In the genomic region with DNA sequence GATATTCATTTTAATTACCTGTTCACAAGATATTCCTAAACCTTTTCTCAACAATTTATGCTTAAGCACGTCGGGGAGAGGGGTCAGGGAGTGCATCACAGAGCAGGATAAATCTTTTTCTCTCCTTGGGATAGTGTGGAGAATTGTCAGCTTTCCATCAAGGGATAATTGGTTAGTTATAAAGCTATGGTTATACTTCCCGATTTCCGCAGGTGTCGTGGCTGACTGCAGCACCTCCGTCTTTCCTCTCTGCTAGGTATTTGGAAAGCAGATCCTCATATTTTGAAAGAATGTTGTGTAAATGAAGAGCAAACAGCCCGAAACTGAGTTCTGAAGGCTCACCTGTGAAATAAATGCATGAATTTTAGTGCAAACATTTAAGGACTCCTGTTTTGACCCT, we compare ENCODE assay signal across 8 cellular contexts. TPM values are rescaled to one million over a fixed set of nuclear protein-coding genes. Genes with fewer than 3 reads are reported as not detected.
DNase-seq lines count a peak whose midpoint lies in the region; ATAC-seq and TF ChIP-seq lines count a peak whose summit lies in the region.

No MANE protein-coding gene starts in this region.

- H3K27me3 ChIP-seq in KMS-11 (ENCODE audit: insufficient read depth, low read depth) (no peaks in the 10 kb centered on the region), muscle layer of duodenum (ENCODE audit: low read depth, low read length) (no peaks in the 10 kb centered on the region)

- H3K9me3 ChIP-seq in muscle layer of duodenum (ENCODE audit: control insufficient read depth in 1 of 2, low read length in 2 of 2): no peaks in the 10 kb centered on the region

- H3K4me1 ChIP-seq in KMS-11 (ENCODE audit: low read depth, poor library complexity, severe bottlenecking): peaks cover 13% of the 10 kb centered on the region
- H3K4me1 ChIP-seq in muscle layer of duodenum (ENCODE audit: control insufficient read depth in 1 of 2, insufficient read depth in 2 of 2, low read length in 2 of 2): peaks cover 0 to 3% of the 10 kb centered on the region in 2 donors

- peaks cover 10% of the 10 kb centered on the region for H3K36me3 Mint-ChIP-seq in chondrocyte (ENCODE audit: low read depth)

- peak overlapping the region; percentile 51; the same call in 1 of the 2 replicates for H3K9ac ChIP-seq in KMS-11

- no peak for DNase-seq in AG09309 (ENCODE audit: low read depth)
- no peak for DNase-seq in chondrocyte (ENCODE audit: low spot score)
- no peak for DNase-seq in DMS79 (lab: John Stamatoyannopoulos, UW)
- DNase-seq in NCI-H1694 treated with DMSO at 0.1 percent for 48 hours (lab: John Stamatoyannopoulos, UW): no peak

- H3K4me2 ChIP-seq in KMS-11: peak overlapping the region; percentile 51

- no peak overlapping the region for H3K27ac ChIP-seq in KMS-11
- H3K27ac ChIP-seq in muscle layer of duodenum (ENCODE audit: low read length): peak overlapping the region; percentile 96

- H3K27me3 Mint-ChIP-seq in chondrocyte (ENCODE audit: low read depth): no peaks in the 10 kb centered on the region

- H3K36me3 ChIP-seq in KMS-11 (ENCODE audit: insufficient read depth) (no peaks in the 10 kb centered on the region), muscle layer of duodenum (ENCODE audit: control insufficient read depth in 1 of 2, insufficient read depth in 2 of 2, low read length in 2 of 2) (peaks cover 8 to 18% of the 10 kb centered on the region in 2 donors)

- H2AFZ ChIP-seq in KMS-11 (ENCODE audit: low read depth): peak overlapping the region; percentile 98

- peak overlapping the region; percentile 99 for H3K27ac Mint-ChIP-seq in chondrocyte (ENCODE audit: unreplicated experiment)

- H3K4me1 Mint-ChIP-seq in chondrocyte (ENCODE audit: low read depth): peaks cover 10% of the 10 kb centered on the region

- H3K9me3 Mint-ChIP-seq in chondrocyte (ENCODE audit: low read depth): no peaks in the 10 kb centered on the region

- H3K4me3 Mint-ChIP-seq in chondrocyte (ENCODE audit: unreplicated experiment): peak overlapping the region; percentile 94

- H4K20me1 ChIP-seq in KMS-11 (ENCODE audit: insufficient read depth): no peaks in the 10 kb centered on the region

- ATAC-seq in GM19397 (IDR thresholded peaks at IDR 0.05; ENCODE audit: unreplicated experiment) (no peak), GM21447 (IDR thresholded peaks at IDR 0.05; ENCODE audit: unreplicated experiment) (no peak)

- H3K79me2 ChIP-seq in KMS-11 (ENCODE audit: insufficient read depth, low read depth): no peaks in the 10 kb centered on the region

- TF ChIP-seq CTCF in AG09309 (IDR thresholded peaks at IDR 0.05; ENCODE audit: control insufficient read depth, insufficient read depth, low read depth, low read length, missing control alignments): no peak
- TF ChIP-seq CTCF in KMS-11 (conservative IDR thresholded peaks at IDR 0.05; ENCODE audit: low read depth, low read length): no peak
- no peak for TF ChIP-seq CTCF in chondrocyte (IDR thresholded peaks at IDR 0.05)

- peak overlapping the region; percentile 80 for H3K4me3 ChIP-seq in AG09309 (ENCODE audit: control insufficient read depth, low read depth, low read length)
- peak overlapping the region; percentile 95 for H3K4me3 ChIP-seq in KMS-11 (IDR thresholded peaks at IDR 0.05; ENCODE audit: insufficient read depth, low read depth, low read length)
- peak overlapping the region; percentile 90 to 97 for H3K4me3 ChIP-seq in muscle layer of duodenum (ENCODE audit: low read depth in 1 of 2, low read length in 2 of 2)

RNA-seq across cellular contexts. Expression of gene DYNC2LI1, which starts 0.8 kb away (rescaled TPM):
- 10.8 to 16.9 TPM (median 11.1 TPM) in 3 replicates for total RNA-seq in chondrocyte
